In genomic region chr6:63923139-63923739, GRCh38 we compare ENCODE assay signal across 8 cellular contexts.
A peak's percentile ranks its signal among the peaks of the same experiment; 100 is the strongest.
DNase-seq lines count a peak whose midpoint lies in the region; ATAC-seq and TF ChIP-seq lines count a peak whose summit lies in the region.

No MANE protein-coding gene starts in this region.

- intact Hi-C loops in left colon (cut with DNase I, micrococcal nuclease), result loop anchor here in 1 of 2 donors (5.0 kb wide), 1 partner anchor 409 kb away; no protein-coding TSS in a partner anchor

- ATAC-seq in left colon (peak; percentile 35), HG03439 (IDR thresholded peaks at IDR 0.05; ENCODE audit: unreplicated experiment) (no peak)

- POLR2A ChIA-PET in HEK293T (lab: Yijun Ruan, JAX), result no interaction called here

- DNase-seq in SIG-M5 treated with dmso at 0.1 percent for 504 hours (lab: John Stamatoyannopoulos, UW; ENCODE audit: unreplicated experiment), result peak; percentile 37
- no peak for DNase-seq in SIG-M5 (lab: John Stamatoyannopoulos, UW)
- DNase-seq in HEK293T (ENCODE audit: extremely low spot score), result peak; percentile 40
- peak; percentile 20 for DNase-seq in MV-4-11 (lab: John Stamatoyannopoulos, UW)
- peak; percentile 41 for DNase-seq in amniotic epithelial cell (ENCODE audit: low read depth)
- no peak for DNase-seq in left colon
- DNase-seq in T-helper 9 cell, result no peak

- CTCF ChIA-PET in HEK293T (lab: Yijun Ruan, JAX), result interaction anchor here (0.6 to 2.0 kb wide), 4 partner anchors 19 to 407 kb away, joined by 3 to 6 read pairs (median 4); no protein-coding TSS in a partner anchor

TF ChIP-seq in HEK293T, 16 proteins besides CTCF, POLR2A, EP300 and RAD21:
- TF ChIP-seq LEF1 (IDR thresholded peaks at IDR 0.05; ENCODE audit: borderline replicate concordance), result no peak
- TF ChIP-seq ARNT (IDR thresholded peaks at IDR 0.05), result no peak
- TF ChIP-seq ELF4 (IDR thresholded peaks at IDR 0.05), result no peak
- no peak for TF ChIP-seq NFRKB (IDR thresholded peaks at IDR 0.05)
- TF ChIP-seq PKNOX1 (IDR thresholded peaks at IDR 0.05), result no peak
TF ChIP-seq in HEK293T: peak in this region for 0.

Comparison
In these comparisons a context has a peak if more than half of its experiments do, and no peak if none do; other contexts are left out.
1. DNase-seq: peak in SIG-M5 treated with dmso at 0.1 percent for 504 hours (single experiment), HEK293T (single experiment), MV-4-11 (single experiment) and amniotic epithelial cell (single experiment); none in SIG-M5 (single experiment), left colon (0 of 2) and T-helper 9 cell (single experiment).